12 cellular contexts compared by ENCODE assay signal in the genomic region with DNA sequence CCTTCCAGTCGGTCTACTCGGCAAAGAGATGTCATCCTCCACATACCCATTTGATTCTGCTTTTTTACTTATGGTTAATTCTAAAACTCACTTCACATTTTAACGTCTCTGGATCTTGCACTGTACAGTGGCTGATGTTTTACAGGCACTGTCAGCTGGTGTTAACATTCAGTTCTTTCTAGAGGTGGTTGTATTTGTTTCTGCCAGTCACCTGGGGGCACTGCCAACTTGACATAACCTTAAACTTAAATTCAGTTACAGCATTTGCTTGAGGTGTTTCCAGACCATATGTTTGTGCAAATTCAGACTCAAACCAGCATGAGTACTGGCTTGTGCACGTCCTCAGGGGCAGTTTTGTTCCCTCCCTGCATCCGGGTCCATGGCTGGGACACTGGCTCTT. TPM values are rescaled to one million over a fixed set of nuclear protein-coding genes. Genes with fewer than 3 reads are reported as not detected.
DNase-seq lines count a peak whose midpoint lies in the region; ATAC-seq, FAIRE-seq and TF ChIP-seq lines count a peak whose summit lies in the region.
"Had no signal": no experiment of that assay in that cellular context is flagged by ENCODE, and none has a peak within 500 bp of the region (broad histone marks: within the 10 kb centered on the region; RNA-seq: fewer than 3 reads in every experiment).

No MANE protein-coding gene starts in this region.

- no peak for TF ChIP-seq EP300 in H1 (IDR thresholded peaks at IDR 0.05; ENCODE audit: borderline replicate concordance in 1 of 2, low read depth in 2 of 2, low read length in 2 of 2)
- TF ChIP-seq EP300 in suprapubic skin (IDR thresholded peaks at IDR 0.05) = no peak

- H3K9me3 ChIP-seq in H1 (ENCODE audit: insufficient read depth in 2 of 2, low read depth in 1 of 2, low read length in 1 of 2) (no peaks in the 10 kb centered on the region), suprapubic skin (no peaks in the 10 kb centered on the region)

- H3K4me3 ChIP-seq in H1 (ENCODE audit: extremely low read depth in 1 of 4, insufficient read depth in 2 of 4, low read depth in 3 of 4, low read length in 4 of 4) = no peak overlapping the region
- H3K4me3 ChIP-seq in suprapubic skin = no peak overlapping the region

- H3K4me1 ChIP-seq in H1 (replicated peaks in 1 of 4; ENCODE audit: control insufficient read depth in 3 of 4, insufficient read depth in 4 of 4, low read length in 3 of 4) = peaks cover 0 to 6% (median 3%) of the 10 kb centered on the region in 4 experiments; a peak in 5 of 7 replicates
- H3K4me1 ChIP-seq in suprapubic skin = peaks cover 33% of the 10 kb centered on the region

- peaks cover 82% of the 10 kb centered on the region for H3K4me1 Mint-ChIP-seq in activated naive CD4-positive, alpha-beta T cell treated with anti-CD3 and anti-CD28 coated beads, Interleukin-2, amount 10 ng/mL, durations not matched to agents 7 days and 5 days

- no peak overlapping the region for H3K23ac ChIP-seq in H1 (ENCODE audit: insufficient read length)

- TF ChIP-seq CTCF in H1 (IDR thresholded peaks at IDR 0.05; ENCODE audit: control extremely low read depth in 1 of 3, insufficient read depth in 1 of 3, low read depth in 1 of 3, low read length in 3 of 3) (no peak), suprapubic skin (IDR thresholded peaks at IDR 0.05) (no peak)

- H3K9me3 Mint-ChIP-seq in activated naive CD4-positive, alpha-beta T cell treated with anti-CD3 and anti-CD28 coated beads, Interleukin-2, amount 10 ng/mL, durations not matched to agents 7 days and 5 days = no peaks in the 10 kb centered on the region

- H3K18ac ChIP-seq in H1 (ENCODE audit: extremely low read depth, low read length) = no peak overlapping the region

- H2BK120ac ChIP-seq in H1 (replicated peaks; ENCODE audit: low read depth, low read length) = no peak overlapping the region

- H3K79me2 ChIP-seq in H1 (ENCODE audit: control insufficient read depth in 1 of 2, insufficient read depth in 2 of 2, low read length in 2 of 2) = no peaks in the 10 kb centered on the region

- H3K36me3 ChIP-seq in H1 (ENCODE audit: control insufficient read depth in 2 of 4, insufficient read depth in 4 of 4, low read length in 3 of 4) (no peaks in the 10 kb centered on the region), suprapubic skin (no peaks in the 10 kb centered on the region)

- no peak for TF ChIP-seq POLR2A in H1 (IDR thresholded peaks at IDR 0.05; ENCODE audit: control extremely low read depth in 1 of 2, low read depth in 2 of 2, low read length in 2 of 2)
- TF ChIP-seq POLR2A in suprapubic skin (IDR thresholded peaks at IDR 0.05) = no peak

- no peak overlapping the region for H2BK20ac ChIP-seq in H1 (ENCODE audit: low read length)

- no peak overlapping the region for H2AK5ac ChIP-seq in H1 (ENCODE audit: low read depth, low read length)

- H3K27me3 Mint-ChIP-seq in activated naive CD4-positive, alpha-beta T cell treated with anti-CD3 and anti-CD28 coated beads, Interleukin-2, amount 10 ng/mL, durations not matched to agents 7 days and 5 days = no peaks in the 10 kb centered on the region

- H4K8ac ChIP-seq in H1 (ENCODE audit: extremely low read depth, insufficient read depth, low read length) = no peak overlapping the region

- H4K5ac ChIP-seq in H1 (ENCODE audit: insufficient read length, low read depth, low read length) = no peak overlapping the region

- no peak for FAIRE-seq in H1 (lab: Jason Lieb, UNC)

- H2BK5ac ChIP-seq in H1 (ENCODE audit: low read depth, low read length) = no peak overlapping the region

- H3K27ac Mint-ChIP-seq in activated naive CD4-positive, alpha-beta T cell treated with anti-CD3 and anti-CD28 coated beads, Interleukin-2, amount 10 ng/mL, durations not matched to agents 7 days and 5 days = peak overlapping the region; percentile 42

- peak; percentile 4 to 17; a peak in 1 of 4 replicates for TF ChIP-seq RAD21 in H1 (IDR thresholded peaks at IDR 0.05 in 1 of 2, conservative IDR thresholded peaks at IDR 0.05 in 1 of 2; ENCODE audit: low read depth in 2 of 2, low read length in 2 of 2)

- no peak overlapping the region for H3K4me2 ChIP-seq in H1 (ENCODE audit: insufficient read depth in 1 of 2, low read depth in 2 of 2, low read length in 2 of 2)

- CTCF ChIA-PET in activated naive CD4-positive, alpha-beta T cell treated with anti-CD3 and anti-CD28 coated beads, Interleukin-2, amount 10 ng/mL, durations not matched to agents 7 days and 5 days (lab: Charles Lee) = interaction anchor here (0.8 to 7.7 kb wide), 3 partner anchors 21 to 84 kb away, joined by 3 to 68 read pairs (median 3); a partner anchor contains a TSS
- CTCF ChIA-PET in H1 (lab: Charles Lee; ENCODE audit: partially characterized antibody) = interaction anchor here (0.9 to 1.5 kb wide), 8 partner anchors 9 to 86 kb away, joined by 3 to 6 read pairs (median 3); no protein-coding TSS in a partner anchor

- H3K27ac ChIP-seq in H1 (ENCODE audit: low read depth, low read length) (no peak overlapping the region), suprapubic skin (no peak overlapping the region)

- H3K23me2 ChIP-seq in H1 (ENCODE audit: low read depth, low read length) = peaks cover 2% of the 10 kb centered on the region; the same call in 1 of the 2 replicates

- POLR2A ChIA-PET in H1 (lab: Charles Lee; ENCODE audit: partially characterized antibody) = no interaction called here

- H4K91ac ChIP-seq in H1 (replicated peaks; ENCODE audit: insufficient read length, low read length) = no peak overlapping the region

- no peak overlapping the region for H3K56ac ChIP-seq in H1 (replicated peaks; ENCODE audit: insufficient read length, low read depth, low read length)

- H3K79me1 ChIP-seq in H1 (ENCODE audit: low read depth, low read length) = no peaks in the 10 kb centered on the region

- H3K36me3 Mint-ChIP-seq in activated naive CD4-positive, alpha-beta T cell treated with anti-CD3 and anti-CD28 coated beads, Interleukin-2, amount 10 ng/mL, durations not matched to agents 7 days and 5 days = peaks cover 61% of the 10 kb centered on the region

- H3K4me3 Mint-ChIP-seq in activated naive CD4-positive, alpha-beta T cell treated with anti-CD3 and anti-CD28 coated beads, Interleukin-2, amount 10 ng/mL, durations not matched to agents 7 days and 5 days = peak overlapping the region; percentile 97

- H2BK12ac ChIP-seq in H1 (ENCODE audit: low read depth, low read length) = no peak overlapping the region

- peak; percentile 39 for DNase-seq in activated naive CD4-positive, alpha-beta T cell treated with anti-CD3 and anti-CD28 coated beads, Interleukin-2, amount 10 ng/mL, durations not matched to agents 7 days and 5 days
- no peak for DNase-seq in activated naive CD4-positive, alpha-beta T cell treated with Interleukin-2 at 50 U/mL for 16 hours
- peak; percentile 80 for DNase-seq in NCI-H526 treated with DMSO at 0.1 percent for 48 hours (lab: John Stamatoyannopoulos, UW)
- DNase-seq in H1 (ENCODE audit: low read depth in 1 of 2, low spot score in 2 of 2) = no peak
- DNase-seq in suprapubic skin (ENCODE audit: low spot score in 2 of 2) = peak; percentile 28 to 40
- no peak for DNase-seq in NCI-H446 treated with DMSO at 0.1 percent for 48 hours (lab: John Stamatoyannopoulos, UW)
- no peak for DNase-seq in NCI-H146 (lab: John Stamatoyannopoulos, UW)
- DNase-seq: H7, IMR-90, islet precursor cell, SHP77 treated with DMSO at 0.1 percent for 48 hours had no signal

- no peak overlapping the region for H2BK15ac ChIP-seq in H1 (ENCODE audit: low read length)

- no peak for ATAC-seq in HG02973 (IDR thresholded peaks at IDR 0.05; ENCODE audit: unreplicated experiment)

- no peaks in the 10 kb centered on the region for H4K20me1 ChIP-seq in H1 (replicated peaks in 1 of 2; ENCODE audit: control insufficient read depth in 1 of 2, insufficient read depth in 2 of 2, low read length in 2 of 2)

- no peak overlapping the region for H3K4ac ChIP-seq in H1 (replicated peaks; ENCODE audit: insufficient read length, low read depth, low read length)

- no peak overlapping the region for H2AFZ ChIP-seq in H1 (ENCODE audit: low read length)

- no peak overlapping the region for H3K9ac ChIP-seq in H1 (replicated peaks in 1 of 4; ENCODE audit: extremely low read depth in 1 of 4, low read depth in 3 of 4, low read length in 3 of 4)

- H3K14ac ChIP-seq in H1 (ENCODE audit: insufficient read length) = no peak overlapping the region

- 91% methylated on average over 5 of the region's 5 CpGs; no CpG with 5 or more reads in 1 of the 2 experiments for WGBS in H1 (ENCODE audit: extremely low coverage in 1 of 2, insufficient coverage in 1 of 2, insufficient read length in 1 of 2, insufficient replicate concordance in 2 of 2, low coverage in 1 of 2, low lambda C conversion rate in 2 of 2, missing lambda C conversion rate in 1 of 2), 2 experiments
- WGBS in suprapubic skin = 57% methylated on average over 5 of the region's 5 CpGs

- H3K27me3 ChIP-seq in H1 (replicated peaks in 1 of 4; ENCODE audit: control insufficient read depth in 3 of 4, extremely low read depth in 1 of 4, insufficient read depth in 3 of 4, low read length in 3 of 4) (peaks cover 7 to 31% (median 17%) of the 10 kb centered on the region in 4 experiments; a peak in 6 of 7 replicates), suprapubic skin (no peaks in the 10 kb centered on the region)

TF ChIP-seq in H1, 55 proteins besides CTCF, POLR2A, EP300 and RAD21 (continues in another document):
- TF ChIP-seq PHF8 (conservative IDR thresholded peaks at IDR 0.05; ENCODE audit: low read depth, low read length) (no peak), JUN (IDR thresholded peaks at IDR 0.05; ENCODE audit: low read depth, low read length) (no peak)

RNA-seq across cellular contexts. Expression of a gene that starts 5.3 kb away (rescaled TPM):
- total RNA-seq in H1 (2021; fragmentation: NEBNext Ultra II Directional; extraction: Animal tissue kit (Norgen Biotek cat#: 25700)) = 12.5 and 13.5 TPM in 2 replicates
- polyA plus RNA-seq in H1 (2011; rRNA removed) = 14.0 and 18.0 TPM in 2 replicates
- 9.3 TPM for polyA plus RNA-seq in H1 (2011; cell fraction: cytosol; rRNA removed)
- polyA plus RNA-seq in H1 (2011; cell fraction: nucleus; rRNA removed) = 13.4 TPM
- 6.0 to 11.8 TPM (median 10.0 TPM) in 4 replicates for polyA plus RNA-seq in H1 (2012, experiment 1 of 2)
- polyA plus RNA-seq in H1 (2012, experiment 2 of 2) = 9.3 TPM
- polyA plus RNA-seq in H1 (2013, experiment 1 of 2) = 15.8 TPM
- 16.5 TPM for polyA plus RNA-seq in H1 (2013, experiment 2 of 2)
- polyA minus RNA-seq in H1 (2011; rRNA and poly(A)+ RNA removed) = 9.2 and 9.9 TPM in 2 replicates
- 4.5 TPM for polyA minus RNA-seq in H1 (2011; cell fraction: cytosol; rRNA and poly(A)+ RNA removed)
- polyA minus RNA-seq in H1 (2011; cell fraction: nucleus; rRNA and poly(A)+ RNA removed) = 9.7 TPM
- total RNA-seq in suprapubic skin = 10 to 100 TPM; 22.8 to 40.0 (median 30.4) TPM

RNA-seq across cellular contexts. Expression of a gene that starts 24.1 kb away (rescaled TPM):
- total RNA-seq in H1 (2021; fragmentation: NEBNext Ultra II Directional; extraction: Animal tissue kit (Norgen Biotek cat#: 25700)) = 16.6 and 18.2 TPM in 2 replicates
- polyA plus RNA-seq in H1 (2011; rRNA removed) = 8.9 and 12.0 TPM in 2 replicates
- 15.1 TPM for polyA plus RNA-seq in H1 (2011; cell fraction: cytosol; rRNA removed)
- 4.6 TPM for polyA plus RNA-seq in H1 (2011; cell fraction: nucleus; rRNA removed)
- 13.5 to 22.6 TPM (median 16.4 TPM) in 4 replicates for polyA plus RNA-seq in H1 (2012, experiment 1 of 2)
- 4.7 TPM for polyA plus RNA-seq in H1 (2012, experiment 2 of 2)
- polyA plus RNA-seq in H1 (2013, experiment 1 of 2) = 13.1 TPM
- polyA plus RNA-seq in H1 (2013, experiment 2 of 2) = 14.6 TPM
- 5.5 and 6.5 TPM in 2 replicates for polyA minus RNA-seq in H1 (2011; rRNA and poly(A)+ RNA removed)
- 5.9 TPM for polyA minus RNA-seq in H1 (2011; cell fraction: cytosol; rRNA and poly(A)+ RNA removed)
- polyA minus RNA-seq in H1 (2011; cell fraction: nucleus; rRNA and poly(A)+ RNA removed) = 3.3 TPM
- total RNA-seq in suprapubic skin = 10 to 100 TPM; 21.3 to 37.0 (median 30.5) TPM

Comparison
In these comparisons a context has a peak if more than half of its experiments do, and no peak if none do; other contexts are left out.
1. DNase-seq: peak in activated naive CD4-positive, alpha-beta T cell treated with anti-CD3 and anti-CD28 coated beads, Interleukin-2, amount 10 ng/mL, durations not matched to agents 7 days and 5 days (single experiment), NCI-H526 treated with DMSO at 0.1 percent for 48 hours (single experiment) and suprapubic skin (2 of 2); none in activated naive CD4-positive, alpha-beta T cell treated with Interleukin-2 at 50 U/mL for 16 hours (single experiment), H1 (0 of 2), NCI-H446 treated with DMSO at 0.1 percent for 48 hours (single experiment) and NCI-H146 (single experiment).